ENCODE assay signal across 12 cellular contexts in genomic region chr7:51647931-51648351, GRCh38.
DNase-seq lines count a peak whose midpoint lies in the region; ATAC-seq, FAIRE-seq and TF ChIP-seq lines count a peak whose summit lies in the region.
"Had no signal": no experiment of that assay in that cellular context is flagged by ENCODE, and none has a peak within 500 bp of the region (broad histone marks: within the 10 kb centered on the region; RNA-seq: fewer than 3 reads in every experiment).

No MANE protein-coding gene starts in this region.

- BruUV-seq in Calu3 (replicated peaks; lab: Mats Ljungman, UMichigan): no TSS peak

- intact Hi-C loops in Calu3 (cut with micrococcal nuclease; ENCODE audit: unreplicated experiment): loop anchor here (5.0 kb wide), 2 partner anchors 166 to 216 kb away; no protein-coding TSS in a partner anchor
- intact Hi-C loops in CD4-positive, alpha-beta T cell (cut with DNase I, micrococcal nuclease): no loop called here

- H3K27ac ChIP-seq in CD4-positive, alpha-beta T cell (ENCODE audit: low read depth, low read length): no peak overlapping the region
- H3K27ac ChIP-seq: BLaER1 had no signal

- TF ChIP-seq CTCF in Calu3 (IDR thresholded peaks at IDR 0.05; ENCODE audit: unreplicated experiment): no peak
- TF ChIP-seq CTCF in CD4-positive, alpha-beta T cell (IDR thresholded peaks at IDR 0.05): no peak

- no peak for TF ChIP-seq POLR2A in H54 (IDR thresholded peaks at IDR 0.05; ENCODE audit: low read depth, low read length)

- peaks cover 93% of the 10 kb centered on the region for H3K27me3 Mint-ChIP-seq in Calu3 (ENCODE audit: unreplicated experiment)
- H3K27me3 Mint-ChIP-seq in CD4-positive, alpha-beta T cell: no peaks in the 10 kb centered on the region

- no peak overlapping the region for H3K4me3 Mint-ChIP-seq in Calu3 (ENCODE audit: low read depth, unreplicated experiment)
- H3K4me3 Mint-ChIP-seq in CD4-positive, alpha-beta T cell: no peak overlapping the region

- ATAC-seq in GM18873 (IDR thresholded peaks at IDR 0.05; ENCODE audit: low FRiP score, unreplicated experiment): no peak
- no peak for ATAC-seq in HG03432 (IDR thresholded peaks at IDR 0.05; ENCODE audit: unreplicated experiment)
- no peak for ATAC-seq in CD4-positive, alpha-beta T cell (ENCODE audit: poor library complexity)
- ATAC-seq: HCT116 had no signal

- H3K27me3 ChIP-seq in CD4-positive, alpha-beta T cell (ENCODE audit: control insufficient read depth, insufficient read depth, low read length): no peaks in the 10 kb centered on the region
- H3K27me3 ChIP-seq: BLaER1 had no signal

- H3K9me3 Mint-ChIP-seq in Calu3 (ENCODE audit: low read depth, unreplicated experiment): no peaks in the 10 kb centered on the region
- H3K9me3 Mint-ChIP-seq in CD4-positive, alpha-beta T cell: peaks cover 10% of the 10 kb centered on the region

- peak; percentile 66 for DNase-seq in Calu3
- peak; percentile 43 for DNase-seq in NCI-H2227 treated with DMSO at 0.1 percent for 48 hours (lab: John Stamatoyannopoulos, UW)
- DNase-seq in cerebellar cortex (ENCODE audit: low spot score): peak; percentile 3
- DNase-seq in mucosa of gallbladder (ENCODE audit: low spot score): peak; percentile 67
- DNase-seq in H54 (ENCODE audit: insufficient read length, low spot score): no peak
- DNase-seq in CD4-positive, alpha-beta T cell: no peak
- DNase-seq: activated gamma-delta T cell treated with Interleukin-2 at 50 U/mL for 16 hours; NK-92 treated with Interleukin-12 subunit alpha and Interleukin-12 subunit beta, amount 100 ng/mL, for 24 hours had no signal

- H3K36me3 Mint-ChIP-seq in Calu3 (ENCODE audit: insufficient read depth, unreplicated experiment): no peaks in the 10 kb centered on the region
- no peaks in the 10 kb centered on the region for H3K36me3 Mint-ChIP-seq in CD4-positive, alpha-beta T cell (ENCODE audit: low read depth)

- CTCF ChIA-PET in Calu3 (lab: Charles Lee): interaction anchor here (0.8 to 1.1 kb wide), 2 partner anchors 11 to 218 kb away, joined by 3 to 4 read pairs; no protein-coding TSS in a partner anchor
- CTCF ChIA-PET in CD4-positive, alpha-beta T cell (lab: Charles Lee): no interaction called here

- H3K9me3 ChIP-seq in CD4-positive, alpha-beta T cell (ENCODE audit: control insufficient read depth, low read length): no peaks in the 10 kb centered on the region
- H3K9me3 ChIP-seq: BLaER1 had no signal

- POLR2A ChIA-PET in CD4-positive, alpha-beta T cell (lab: Charles Lee): no interaction called here

- peaks cover 10% of the 10 kb centered on the region for H3K4me1 Mint-ChIP-seq in Calu3 (ENCODE audit: low read depth, unreplicated experiment)
- no peaks in the 10 kb centered on the region for H3K4me1 Mint-ChIP-seq in CD4-positive, alpha-beta T cell (ENCODE audit: low read depth)

- no peak for FAIRE-seq in H54 (lab: Jason Lieb, UNC)

- H3K27ac Mint-ChIP-seq in Calu3 (ENCODE audit: unreplicated experiment): no peak overlapping the region
- no peak overlapping the region for H3K27ac Mint-ChIP-seq in CD4-positive, alpha-beta T cell

Comparison
In these comparisons a context has a peak if more than half of its experiments do, and no peak if none do; other contexts are left out.
1. DNase-seq: peak in Calu3 (single experiment), NCI-H2227 treated with DMSO at 0.1 percent for 48 hours (single experiment), cerebellar cortex (single experiment) and mucosa of gallbladder (single experiment); none in H54 (single experiment) and CD4-positive, alpha-beta T cell (0 of 10).